Comparison of ENCODE assay signal across 29 cellular contexts in genomic region chr13:109760951-109761350, GRCh38.
"Had no signal": no experiment of that assay in that cellular context is flagged by ENCODE, and none has a peak within 500 bp of the region (broad histone marks: within the 10 kb centered on the region; RNA-seq: fewer than 3 reads in every experiment).

No MANE protein-coding gene starts in this region.

- H3K9me3 ChIP-seq: heart right ventricle, right atrium auricular region, thyroid gland, upper lobe of left lung, vagina had no signal

- H3K27me3 Mint-ChIP-seq: activated CD8-positive, alpha-beta T cell treated with anti-CD3 and anti-CD28 coated beads for 36 hours; activated T-helper 17 cell treated with anti-CD3 and anti-CD28 coated beads, Interleukin-2, amount 50 U/mL, for 72 hours; central memory CD8-positive, alpha-beta T cell; stimulated activated memory B cell treated with anti-CD40 and anti-IgM and Interleukin-4, amounts not matched to agents 10 μg/mL and 1 μg/mL and 100 μg/mL, for 72 hours; stimulated activated naive CD8-positive, alpha-beta T cell treated with anti-CD3 and anti-CD28 coated beads, Interleukin-15, amount 100 ng/mL, for 72 hours had no signal

- H3K27ac ChIP-seq: heart right ventricle, parathyroid adenoma, right atrium auricular region, thyroid gland, upper lobe of left lung, vagina had no signal

- H3K27ac Mint-ChIP-seq: activated CD8-positive, alpha-beta T cell treated with anti-CD3 and anti-CD28 coated beads for 36 hours; activated T-helper 17 cell treated with anti-CD3 and anti-CD28 coated beads, Interleukin-2, amount 50 U/mL, for 72 hours; stimulated activated memory B cell treated with anti-CD40 and anti-IgM and Interleukin-4, amounts not matched to agents 10 μg/mL and 1 μg/mL and 100 μg/mL, for 72 hours; T-helper 1 cell treated with Interleukin-12 subunit alpha and Interleukin-12 subunit beta and Interleukin-4 antibody, amounts not matched to agents 30 μg/mL and 1 μg/mL, for 36 hours had no signal

- DNase-seq: activated CD4-positive, alpha-beta T cell treated with anti-CD3 and anti-CD28 coated beads for 1 hour; activated CD4-positive, alpha-beta T cell treated with anti-CD3 and anti-CD28 coated beads, Interleukin-2, amount 50 U/mL, for 1 hour; activated CD8-positive, alpha-beta T cell treated with anti-CD3 and anti-CD28 coated beads for 36 hours; activated gamma-delta T cell treated with Interleukin-2 at 50 U/mL for 16 hours; activated naive CD4-positive, alpha-beta T cell treated with anti-CD3 and anti-CD28 coated beads, Interleukin-2, amount 50 U/mL, for 16 hours; activated T-cell treated with anti-CD3 and anti-CD28 coated beads, Interleukin-2, amount 50 U/mL, for 4 hours; amygdala; effector CD8-positive, alpha-beta T cell; erythroblast; heart right ventricle; left ventricle myocardium superior; nephron progenitor cell; nucleus accumbens; stimulated activated CD4-positive, alpha-beta T cell treated with anti-CD3 and anti-CD28 coated beads, Interleukin-1b, Interleukin-23, amount 100 ng/mL, for 48 hours; stimulated activated CD4-positive, alpha-beta T cell treated with anti-CD3 and anti-CD28 coated beads, Interleukin-4, amount 100 ng/mL, for 4 hours; stimulated activated CD8-positive, alpha-beta memory T cell treated with anti-CD3 and anti-CD28 coated beads, Interleukin-4, amount 100 ng/mL, for 48 hours; stimulated activated naive CD8-positive, alpha-beta T cell treated with anti-CD3 and anti-CD28 coated beads, Interleukin-15, amount 100 ng/mL, for 72 hours; SW 1271; T1000; thyroid gland; upper lobe of left lung had no signal

- ATAC-seq: activated CD8-positive, alpha-beta T cell treated with anti-CD3 and anti-CD28 coated beads for 36 hours; activated T-cell treated with anti-CD3 and anti-CD28 coated beads, Interleukin-2, amount 50 U/mL, for 4 hours; activated T-helper 17 cell treated with anti-CD3 and anti-CD28 coated beads, Interleukin-2, amount 50 U/mL, for 72 hours; heart right ventricle; left ventricle myocardium superior; stimulated activated memory B cell treated with anti-CD40 and anti-IgM and Interleukin-4, amounts not matched to agents 10 μg/mL and 1 μg/mL and 100 μg/mL, for 72 hours; stimulated activated naive CD8-positive, alpha-beta T cell treated with anti-CD3 and anti-CD28 coated beads, Interleukin-15, amount 100 ng/mL, for 72 hours had no signal

- H3K27me3 ChIP-seq: heart right ventricle, right atrium auricular region, thyroid gland, upper lobe of left lung, vagina had no signal

- H3K4me1 Mint-ChIP-seq: central memory CD8-positive, alpha-beta T cell; stimulated activated memory B cell treated with anti-CD40 and anti-IgM and Interleukin-4, amounts not matched to agents 10 μg/mL and 1 μg/mL and 100 μg/mL, for 72 hours had no signal

- H3K4me3 ChIP-seq: heart right ventricle, right atrium auricular region, smooth muscle cell, thyroid gland, upper lobe of left lung, vagina had no signal

- H3K4me3 Mint-ChIP-seq: activated CD8-positive, alpha-beta T cell treated with anti-CD3 and anti-CD28 coated beads for 36 hours; activated T-cell treated with anti-CD3 and anti-CD28 coated beads, Interleukin-2, amount 50 U/mL, for 4 hours; activated T-helper 17 cell treated with anti-CD3 and anti-CD28 coated beads, Interleukin-2, amount 50 U/mL, for 72 hours; central memory CD8-positive, alpha-beta T cell; nephron progenitor cell; stimulated activated memory B cell treated with anti-CD40 and anti-IgM and Interleukin-4, amounts not matched to agents 10 μg/mL and 1 μg/mL and 100 μg/mL, for 72 hours; stimulated activated naive CD8-positive, alpha-beta T cell treated with anti-CD3 and anti-CD28 coated beads, Interleukin-15, amount 100 ng/mL, for 72 hours; T-helper 1 cell treated with Interleukin-12 subunit alpha and Interleukin-12 subunit beta and Interleukin-4 antibody, amounts not matched to agents 30 μg/mL and 1 μg/mL, for 36 hours had no signal

- H3K4me1 ChIP-seq: parathyroid adenoma had no signal

- H3K9me3 Mint-ChIP-seq: activated CD8-positive, alpha-beta T cell treated with anti-CD3 and anti-CD28 coated beads for 36 hours; activated T-cell treated with anti-CD3 and anti-CD28 coated beads, Interleukin-2, amount 50 U/mL, for 4 hours; activated T-helper 17 cell treated with anti-CD3 and anti-CD28 coated beads, Interleukin-2, amount 50 U/mL, for 72 hours; central memory CD8-positive, alpha-beta T cell; nephron progenitor cell; stimulated activated memory B cell treated with anti-CD40 and anti-IgM and Interleukin-4, amounts not matched to agents 10 μg/mL and 1 μg/mL and 100 μg/mL, for 72 hours; stimulated activated naive CD8-positive, alpha-beta T cell treated with anti-CD3 and anti-CD28 coated beads, Interleukin-15, amount 100 ng/mL, for 72 hours; T-helper 1 cell treated with Interleukin-12 subunit alpha and Interleukin-12 subunit beta and Interleukin-4 antibody, amounts not matched to agents 30 μg/mL and 1 μg/mL, for 36 hours had no signal
